1 cellular context compared by ENCODE assay signal in genomic region chr3:72847751-72848702, GRCh38.
A peak's percentile ranks its signal among the peaks of the same experiment; 100 is the strongest.
TF ChIP-seq lines count a peak whose summit lies in the region.

TSS of gene SHQ1 (minus strand) at chr3:72848445. CDS start at chr3:72848340, 105 bp downstream.

TF ChIP-seq in HepG2, 621 proteins besides CTCF, POLR2A, EP300 and RAD21 (continued from another document and continues in another):
- TF ChIP-seq SOX13 (IDR thresholded peaks at IDR 0.05): no peak
- 0 out of 4 replicates have a peak, but pooled peaks of 1 of the 2 experiments have one; percentile 18 for TF ChIP-seq SOX13 (CRISPR knock-in tag; conservative IDR thresholded peaks at IDR 0.05 in 1 of 2, IDR thresholded peaks at IDR 0.05 in 1 of 2)
- TF ChIP-seq ZNF550 (CRISPR knock-in tag; IDR thresholded peaks at IDR 0.05; ENCODE audit: borderline replicate concordance): no peak
- peak; percentile 42; the same call in 1 of the 2 replicates for TF ChIP-seq THRA (CRISPR knock-in tag; IDR thresholded peaks at IDR 0.05; ENCODE audit: borderline replicate concordance)
- peak; percentile 84; the same call in 1 of the 2 replicates for TF ChIP-seq ZNF256 (CRISPR knock-in tag; conservative IDR thresholded peaks at IDR 0.05)
- TF ChIP-seq SIN3A (IDR thresholded peaks at IDR 0.05; ENCODE audit: borderline replicate concordance, low read depth, low read length): peak; percentile 100
- TF ChIP-seq NFE2L1 (CRISPR knock-in tag; IDR thresholded peaks at IDR 0.05; ENCODE audit: borderline replicate concordance): peak; percentile 65; the same call in 1 of the 2 replicates
- peak; percentile 74 for TF ChIP-seq ZNF274 (CRISPR knock-in tag; IDR thresholded peaks at IDR 0.05)
- TF ChIP-seq POLR2AphosphoS5 (IDR thresholded peaks at IDR 0.05; ENCODE audit: low read depth, low read length): peak; percentile 85
- no peak for TF ChIP-seq JUND (CRISPR knock-in tag; IDR thresholded peaks at IDR 0.05)
- no peak for TF ChIP-seq ZNF530 (CRISPR knock-in tag; IDR thresholded peaks at IDR 0.05; ENCODE audit: low read depth)
- TF ChIP-seq ZNF275 (CRISPR knock-in tag; IDR thresholded peaks at IDR 0.05; ENCODE audit: borderline replicate concordance): peak; percentile 73; the same call in 1 of the 2 replicates
- no peak for TF ChIP-seq TRIM24 (CRISPR knock-in tag; IDR thresholded peaks at IDR 0.05)
- TF ChIP-seq DNMT1 (CRISPR knock-in tag; IDR thresholded peaks at IDR 0.05): 0 out of 2 replicates have a peak, but pooled peaks have one; percentile 37
- TF ChIP-seq FOXO4 (CRISPR knock-in tag; conservative IDR thresholded peaks at IDR 0.05): 0 out of 2 replicates have a peak, but pooled peaks have one; percentile 92
- peak; percentile 97 for TF ChIP-seq RFX3 (CRISPR knock-in tag; IDR thresholded peaks at IDR 0.05)
- no peak for TF ChIP-seq LCORL (IDR thresholded peaks at IDR 0.05)
- TF ChIP-seq LCORL (CRISPR knock-in tag; IDR thresholded peaks at IDR 0.05): peak; percentile 85
- TF ChIP-seq ZFYVE20 (CRISPR knock-in tag; IDR thresholded peaks at IDR 0.05; ENCODE audit: borderline replicate concordance, low read depth): peak; percentile 92; the same call in 1 of the 2 replicates
- 0 out of 2 replicates have a peak, but pooled peaks have one; percentile 58 for TF ChIP-seq ZNF713 (CRISPR knock-in tag; IDR thresholded peaks at IDR 0.05)
- no peak for TF ChIP-seq ETS1 (CRISPR knock-in tag; IDR thresholded peaks at IDR 0.05)
- TF ChIP-seq PAXIP1 (CRISPR knock-in tag; conservative IDR thresholded peaks at IDR 0.05): no peak; the same call in 1 of the 2 replicates
- TF ChIP-seq ZNF607 (CRISPR knock-in tag; IDR thresholded peaks at IDR 0.05; ENCODE audit: borderline replicate concordance): peak; percentile 87
- no peak for TF ChIP-seq SRSF1 (optimal IDR thresholded peaks at IDR 0.05; ENCODE audit: low read depth, low read length)
- no peak for TF ChIP-seq RERE (CRISPR knock-in tag; IDR thresholded peaks at IDR 0.05; ENCODE audit: low read depth)
- TF ChIP-seq ZNF552 (CRISPR knock-in tag; IDR thresholded peaks at IDR 0.05; ENCODE audit: borderline replicate concordance): 0 out of 2 replicates have a peak, but pooled peaks have one; percentile 41
- TF ChIP-seq ZNF335 (CRISPR knock-in tag; IDR thresholded peaks at IDR 0.05): 0 out of 2 replicates have a peak, but pooled peaks have one; percentile 30
- TF ChIP-seq POLR2AphosphoS2 (IDR thresholded peaks at IDR 0.05; ENCODE audit: low read depth, low read length): no peak
- TF ChIP-seq WIZ (CRISPR knock-in tag; IDR thresholded peaks at IDR 0.05): peak; percentile 84; the same call in 1 of the 2 replicates
- peak; percentile 52; the same call in 1 of the 2 replicates for TF ChIP-seq ZBTB26 (CRISPR knock-in tag; IDR thresholded peaks at IDR 0.05; ENCODE audit: borderline replicate concordance)
- TF ChIP-seq ZNF484 (CRISPR knock-in tag; IDR thresholded peaks at IDR 0.05; ENCODE audit: borderline replicate concordance, low read depth): no peak
- peak; percentile 82 for TF ChIP-seq RBFOX2 (IDR thresholded peaks at IDR 0.05; ENCODE audit: low read depth, low read length)
- TF ChIP-seq CSRNP2 (CRISPR knock-in tag; conservative IDR thresholded peaks at IDR 0.05; ENCODE audit: low read depth): no peak
- no peak for TF ChIP-seq SIX1 (CRISPR knock-in tag; IDR thresholded peaks at IDR 0.05; ENCODE audit: borderline replicate concordance)
- TF ChIP-seq TOPORS (CRISPR knock-in tag; IDR thresholded peaks at IDR 0.05): peak; percentile 78
- TF ChIP-seq SAP130 (CRISPR knock-in tag; IDR thresholded peaks at IDR 0.05; ENCODE audit: low read depth): peak; percentile 100
- TF ChIP-seq ZBTB1 (CRISPR knock-in tag; IDR thresholded peaks at IDR 0.05; ENCODE audit: borderline replicate concordance): no peak
- peak; percentile 86; the same call in 1 of the 2 replicates for TF ChIP-seq RFXAP (CRISPR knock-in tag; IDR thresholded peaks at IDR 0.05; ENCODE audit: borderline replicate concordance)
- peak; percentile 72 to 76; a peak in 3 of 4 replicates for TF ChIP-seq HMGXB4 (CRISPR knock-in tag; IDR thresholded peaks at IDR 0.05; ENCODE audit: borderline replicate concordance in 1 of 2, low read depth in 1 of 2)
- TF ChIP-seq DNMT3B (CRISPR knock-in tag; conservative IDR thresholded peaks at IDR 0.05): no peak
- TF ChIP-seq ZMAT3 (CRISPR knock-in tag; conservative IDR thresholded peaks at IDR 0.05): peak; percentile 82
- TF ChIP-seq KDM6A (CRISPR knock-in tag; IDR thresholded peaks at IDR 0.05; ENCODE audit: low read depth): no peak
- TF ChIP-seq PTBP1 (IDR thresholded peaks at IDR 0.05; ENCODE audit: low read depth, low read length, poor library complexity, severe bottlenecking): no peak
